In genomic region chr2:60886962-60887361, GRCh38 we compare ENCODE assay signal across 14 cellular contexts.
DNase-seq lines count a peak whose midpoint lies in the region; ATAC-seq lines count a peak whose summit lies in the region.
"Had no signal": no experiment of that assay in that cellular context is flagged by ENCODE, and none has a peak within 500 bp of the region (broad histone marks: within the 10 kb centered on the region; RNA-seq: fewer than 3 reads in every experiment).

No MANE protein-coding gene starts in this region.

- peak overlapping the region; percentile 79 for H3K27ac Mint-ChIP-seq in activated T-cell treated with anti-CD3 and anti-CD28 coated beads, Interleukin-2, amount 50 U/mL, for 24 hours
- H3K27ac Mint-ChIP-seq in central memory CD8-positive, alpha-beta T cell (ENCODE audit: low read depth): peak overlapping the region; percentile 39
- peak overlapping the region; percentile 95 for H3K27ac Mint-ChIP-seq in stimulated activated memory B cell treated with anti-CD40 and anti-IgM and Interleukin-4, amounts not matched to agents 10 μg/mL and 1 μg/mL and 100 μg/mL, for 72 hours
- H3K27ac Mint-ChIP-seq: progenitor cell of endocrine pancreas had no signal

- no peak for DNase-seq in activated T-cell treated with anti-CD3 and anti-CD28 coated beads, Interleukin-2, amount 50 U/mL, for 24 hours
- DNase-seq in activated T-cell treated with anti-CD3 and anti-CD28 coated beads for 4 hours (no peak), NCI-H2227 (lab: John Stamatoyannopoulos, UW; ENCODE audit: unreplicated experiment) (peak; percentile 36)
- no peak for DNase-seq in central memory CD8-positive, alpha-beta T cell (ENCODE audit: low spot score in 2 of 2)
- no peak for DNase-seq in effector CD4-positive, alpha-beta T cell
- DNase-seq: effector CD8-positive, alpha-beta T cell; mucosa of descending colon; NCI-H187 treated with DMSO at 0.1 percent for 48 hours; NCI-H69; trophoblast cell had no signal

- H3K9me3 Mint-ChIP-seq in activated T-cell treated with anti-CD3 and anti-CD28 coated beads, Interleukin-2, amount 50 U/mL, for 24 hours: peaks cover 2% of the 10 kb centered on the region
- H3K9me3 Mint-ChIP-seq in central memory CD8-positive, alpha-beta T cell: no peaks in the 10 kb centered on the region
- no peaks in the 10 kb centered on the region for H3K9me3 Mint-ChIP-seq in stimulated activated memory B cell treated with anti-CD40 and anti-IgM and Interleukin-4, amounts not matched to agents 10 μg/mL and 1 μg/mL and 100 μg/mL, for 72 hours

- H3K4me3 Mint-ChIP-seq in activated T-cell treated with anti-CD3 and anti-CD28 coated beads, Interleukin-2, amount 50 U/mL, for 24 hours: peak overlapping the region; percentile 65
- peak overlapping the region; percentile 53 for H3K4me3 Mint-ChIP-seq in central memory CD8-positive, alpha-beta T cell
- H3K4me3 Mint-ChIP-seq in stimulated activated memory B cell treated with anti-CD40 and anti-IgM and Interleukin-4, amounts not matched to agents 10 μg/mL and 1 μg/mL and 100 μg/mL, for 72 hours: peak overlapping the region; percentile 85

- peaks cover 66% of the 10 kb centered on the region for H3K4me1 Mint-ChIP-seq in activated T-cell treated with anti-CD3 and anti-CD28 coated beads, Interleukin-2, amount 50 U/mL, for 24 hours (ENCODE audit: low read depth)
- peaks cover 79% of the 10 kb centered on the region for H3K4me1 Mint-ChIP-seq in central memory CD8-positive, alpha-beta T cell
- peaks cover 47% of the 10 kb centered on the region for H3K4me1 Mint-ChIP-seq in stimulated activated memory B cell treated with anti-CD40 and anti-IgM and Interleukin-4, amounts not matched to agents 10 μg/mL and 1 μg/mL and 100 μg/mL, for 72 hours

- no peak for ATAC-seq in central memory CD8-positive, alpha-beta T cell (replicated peaks; ENCODE audit: extremely low read depth, poor library complexity, severe bottlenecking)
- ATAC-seq in stimulated activated memory B cell treated with anti-CD40 and anti-IgM and Interleukin-4, amounts not matched to agents 10 μg/mL and 1 μg/mL and 100 μg/mL, for 72 hours: no peak
- no peak for ATAC-seq in GM18909 (IDR thresholded peaks at IDR 0.05; ENCODE audit: poor library complexity, unreplicated experiment)
- no peak for ATAC-seq in HG03565 (IDR thresholded peaks at IDR 0.05; ENCODE audit: unreplicated experiment)
- ATAC-seq: mucosa of descending colon had no signal

- no peaks in the 10 kb centered on the region for H3K27me3 Mint-ChIP-seq in activated T-cell treated with anti-CD3 and anti-CD28 coated beads, Interleukin-2, amount 50 U/mL, for 24 hours
- no peaks in the 10 kb centered on the region for H3K27me3 Mint-ChIP-seq in central memory CD8-positive, alpha-beta T cell
- no peaks in the 10 kb centered on the region for H3K27me3 Mint-ChIP-seq in stimulated activated memory B cell treated with anti-CD40 and anti-IgM and Interleukin-4, amounts not matched to agents 10 μg/mL and 1 μg/mL and 100 μg/mL, for 72 hours
- H3K27me3 Mint-ChIP-seq: progenitor cell of endocrine pancreas had no signal

- H3K36me3 Mint-ChIP-seq in activated T-cell treated with anti-CD3 and anti-CD28 coated beads, Interleukin-2, amount 50 U/mL, for 24 hours (ENCODE audit: low read depth): peaks cover 81% of the 10 kb centered on the region
- H3K36me3 Mint-ChIP-seq in central memory CD8-positive, alpha-beta T cell (ENCODE audit: insufficient read depth): peaks cover 31% of the 10 kb centered on the region
- peaks cover 90% of the 10 kb centered on the region for H3K36me3 Mint-ChIP-seq in stimulated activated memory B cell treated with anti-CD40 and anti-IgM and Interleukin-4, amounts not matched to agents 10 μg/mL and 1 μg/mL and 100 μg/mL, for 72 hours

Comparison
In these comparisons a context has a peak if more than half of its experiments do, and no peak if none do; other contexts are left out.
1. H3K27ac Mint-ChIP-seq: peak in every context shown above with its lines; median percentile 95 in stimulated activated memory B cell treated with anti-CD40 and anti-IgM and Interleukin-4, amounts not matched to agents 10 μg/mL and 1 μg/mL and 100 μg/mL, for 72 hours; 79 in activated T-cell treated with anti-CD3 and anti-CD28 coated beads, Interleukin-2, amount 50 U/mL, for 24 hours; 39 in central memory CD8-positive, alpha-beta T cell.